Comparison of ENCODE assay signal across 18 cellular contexts in the genomic region with DNA sequence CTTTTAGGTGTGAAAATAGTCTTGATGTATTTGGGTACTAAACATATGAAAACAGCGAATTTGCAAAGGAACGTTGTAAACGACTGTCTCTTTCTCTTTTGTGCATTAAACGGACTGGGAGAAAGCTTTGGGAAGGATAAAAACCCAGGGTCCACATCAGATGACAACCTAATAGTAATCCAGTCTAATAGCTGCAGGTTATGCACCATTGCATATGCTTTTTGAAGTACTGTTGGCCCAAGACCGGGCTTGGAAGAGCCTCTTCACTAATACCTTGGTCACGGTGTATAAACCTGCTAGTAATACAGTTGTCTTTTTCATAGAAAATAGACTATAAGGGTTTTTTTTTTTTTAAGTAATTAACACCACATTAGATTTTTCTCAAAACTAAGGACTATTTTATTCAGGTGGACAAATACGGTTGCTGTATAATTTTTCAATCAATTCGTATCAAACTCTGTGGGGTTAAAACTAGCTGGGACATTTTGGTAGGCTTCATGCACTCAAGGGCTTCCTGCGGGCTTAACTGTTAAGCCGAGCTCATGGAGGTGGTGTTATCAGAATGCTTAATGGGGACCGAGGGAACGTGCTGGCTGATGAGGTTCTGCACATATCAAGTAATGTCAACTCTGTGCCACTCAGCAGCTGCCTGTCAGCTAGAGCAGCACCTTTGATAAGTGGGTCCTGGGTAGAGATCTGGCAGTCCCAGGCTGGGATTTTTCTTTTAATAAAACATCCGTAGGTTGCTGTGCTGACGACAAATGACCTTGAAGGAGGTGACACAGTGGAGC. TPM values are rescaled to one million over a fixed set of nuclear protein-coding genes. Genes with fewer than 3 reads are reported as not detected.
DNase-seq lines count a peak whose midpoint lies in the region; ATAC-seq and TF ChIP-seq lines count a peak whose summit lies in the region.
"Had no signal": no experiment of that assay in that cellular context is flagged by ENCODE, and none has a peak within 500 bp of the region (broad histone marks: within the 10 kb centered on the region; RNA-seq: fewer than 3 reads in every experiment).

No MANE protein-coding gene starts in this region.

- no peak overlapping the region for H3K9ac ChIP-seq in iPS-18a (ENCODE audit: low read length)

- H3K36me3 ChIP-seq in iPS-18a (ENCODE audit: control insufficient read depth, low read depth, low read length) = no peaks in the 10 kb centered on the region
- H3K36me3 ChIP-seq: colonic mucosa had no signal

- ATAC-seq in GM21360 (IDR thresholded peaks at IDR 0.05; ENCODE audit: unreplicated experiment) (no peak), HG03097 (IDR thresholded peaks at IDR 0.05; ENCODE audit: low FRiP score, unreplicated experiment) (no peak), HG02852 (IDR thresholded peaks at IDR 0.05; ENCODE audit: unreplicated experiment) (no peak)
- ATAC-seq: activated CD8-positive, alpha-beta T cell treated with anti-CD3 and anti-CD28 coated beads for 36 hours; natural killer cell; PC-3 had no signal

- H3K4me1 ChIP-seq in iPS-18a (ENCODE audit: control insufficient read depth, low read depth, low read length) = peaks cover 40% of the 10 kb centered on the region
- H3K4me1 ChIP-seq: colonic mucosa had no signal

- H3K9me3 ChIP-seq in iPS-18a (ENCODE audit: control insufficient read depth, low read depth, low read length) = no peaks in the 10 kb centered on the region
- H3K9me3 ChIP-seq: colonic mucosa had no signal

- no peaks in the 10 kb centered on the region for H3K9me3 Mint-ChIP-seq in type B pancreatic cell
- H3K9me3 Mint-ChIP-seq: activated CD8-positive, alpha-beta T cell treated with anti-CD3 and anti-CD28 coated beads for 36 hours; activated naive CD4-positive, alpha-beta T cell treated with anti-CD3 and anti-CD28 coated beads, Interleukin-2, amount 10 ng/mL, durations not matched to agents 7 days and 5 days; natural killer cell had no signal

- peak; percentile 34 for DNase-seq in NCI-H748 (lab: John Stamatoyannopoulos, UW; ENCODE audit: unreplicated experiment)
- no peak for DNase-seq in NCI-H748 treated with DMSO at 0.1 percent for 48 hours (lab: John Stamatoyannopoulos, UW)
- DNase-seq in caudate nucleus (lab: John Stamatoyannopoulos, UW) = peak in 2 of 61 donors; percentile 21 to 23
- DNase-seq in type B pancreatic cell (ENCODE audit: extremely low spot score, unreplicated experiment) = no peak
- DNase-seq: activated CD8-positive, alpha-beta T cell treated with anti-CD3 and anti-CD28 coated beads for 36 hours; activated naive CD4-positive, alpha-beta T cell treated with anti-CD3 and anti-CD28 coated beads, Interleukin-2, amount 10 ng/mL, durations not matched to agents 7 days and 5 days; Calu3; colonic mucosa; kidney; natural killer cell; NCI-H1092 treated with DMSO at 0.1 percent for 48 hours; PC-3; small intestine had no signal

- H3K27ac Mint-ChIP-seq in type B pancreatic cell = no peak overlapping the region
- H3K27ac Mint-ChIP-seq: activated CD8-positive, alpha-beta T cell treated with anti-CD3 and anti-CD28 coated beads for 36 hours; activated naive CD4-positive, alpha-beta T cell treated with anti-CD3 and anti-CD28 coated beads, Interleukin-2, amount 10 ng/mL, durations not matched to agents 7 days and 5 days; natural killer cell had no signal

- peak overlapping the region; percentile 85 for H3K4me3 Mint-ChIP-seq in type B pancreatic cell
- H3K4me3 Mint-ChIP-seq: activated CD8-positive, alpha-beta T cell treated with anti-CD3 and anti-CD28 coated beads for 36 hours; activated naive CD4-positive, alpha-beta T cell treated with anti-CD3 and anti-CD28 coated beads, Interleukin-2, amount 10 ng/mL, durations not matched to agents 7 days and 5 days; natural killer cell had no signal

- TF ChIP-seq CTCF in type B pancreatic cell (conservative IDR thresholded peaks at IDR 0.05) = no peak

- peak overlapping the region; percentile 64 for H3K4me3 ChIP-seq in iPS-18a (ENCODE audit: low read length)
- H3K4me3 ChIP-seq: colonic mucosa had no signal

- H3K27me3 ChIP-seq in iPS-18a (ENCODE audit: control insufficient read depth, insufficient read depth, low read length) = peaks cover 47% of the 10 kb centered on the region

- no peaks in the 10 kb centered on the region for H3K36me3 Mint-ChIP-seq in type B pancreatic cell

- H3K27me3 Mint-ChIP-seq in type B pancreatic cell = peaks cover 19% of the 10 kb centered on the region

- H3K4me1 Mint-ChIP-seq in type B pancreatic cell (ENCODE audit: unreplicated experiment) = peaks cover 8% of the 10 kb centered on the region

- H3K27ac ChIP-seq in caudate nucleus (ENCODE audit: low read depth, low read length) = peak overlapping the region; percentile 24
- H3K27ac ChIP-seq in iPS-18a (ENCODE audit: low read length) = no peak overlapping the region
- H3K27ac ChIP-seq: colonic mucosa had no signal

RNA-seq across cellular contexts. Expression of a gene that starts 2.1 kb away (rescaled TPM):
- 0.58 and 1.0 TPM in 2 replicates for total RNA-seq in type B pancreatic cell (ENCODE audit: low replicate concordance)
- total RNA-seq: PC-3 had no signal

RNA-seq across cellular contexts. Expression of a gene that starts 39.8 kb away (rescaled TPM):
- not detected in 2 replicates for total RNA-seq in type B pancreatic cell (ENCODE audit: low replicate concordance)
- total RNA-seq: activated CD8-positive, alpha-beta T cell treated with anti-CD3 and anti-CD28 coated beads for 36 hours; Calu3; colonic mucosa; kidney; natural killer cell; PC-3; T-helper 2 cell treated with Interferon-gamma antibody and Interleukin-4, amounts not matched to agents 100 ng/mL and 5 ng/mL, for 36 hours had no signal
